In genomic region chr2:46362667-46363012, GRCh38 we compare ENCODE assay signal across 28 cellular contexts.
DNase-seq lines count a peak whose midpoint lies in the region; ATAC-seq and TF ChIP-seq lines count a peak whose summit lies in the region.
"Had no signal": no experiment of that assay in that cellular context is flagged by ENCODE, and none has a peak within 500 bp of the region (broad histone marks: within the 10 kb centered on the region; RNA-seq: fewer than 3 reads in every experiment).

No MANE protein-coding gene starts in this region.

- no peak for DNase-seq in natural killer cell treated with Interleukin-12 subunit alpha and Interleukin-12 subunit beta and Interleukin-15 and Interleukin-18, amount 100 ng/mL, for 72 hours (ENCODE audit: low spot score)
- no peak for DNase-seq in natural killer cell
- no peak for DNase-seq in PC-9
- DNase-seq in left lung, result no peak
- DNase-seq in tibial artery, result no peak
- DNase-seq in NCI-H2227 treated with DMSO at 0.1 percent for 48 hours (lab: John Stamatoyannopoulos, UW), result no peak
- DNase-seq in heart right ventricle, result no peak
- DNase-seq: brain microvascular endothelial cell; CD4-positive, alpha-beta T cell; effector CD4-positive, alpha-beta T cell; foreskin fibroblast; GDM1; heart left ventricle; Karpas-422; left cardiac atrium; midbrain; MV-4-11; naive thymus-derived CD8-positive, alpha-beta T cell; NCI-H1694; NCI-H2171 treated with DMSO at 0.1 percent for 48 hours; NCI-H69; pancreas; spleen; stimulated activated CD4-positive, alpha-beta T cell treated with anti-CD3 and anti-CD28 coated beads, Interleukin-4, amount 100 ng/mL, for 24 hours; stimulated activated naive CD4-positive, alpha-beta T cell; transverse colon had no signal

- 96% methylated on average over 4 of the region's 4 CpGs for WGBS in heart right ventricle, 2 donors

- H3K36me3 ChIP-seq in PC-9 (ENCODE audit: low read depth), result peaks cover 53% of the 10 kb centered on the region
- peaks cover 0 to 49% of the 10 kb centered on the region in 2 donors for H3K36me3 ChIP-seq in left lung
- H3K36me3 ChIP-seq in tibial artery, result peaks cover 37 to 58% (median 56%) of the 10 kb centered on the region in 3 donors
- H3K36me3 ChIP-seq in heart right ventricle, result peaks cover 5 to 98% (median 63%) of the 10 kb centered on the region in 9 donors

- H3K4me2 ChIP-seq in PC-9, result no peak overlapping the region

- H3F3A ChIP-seq in PC-9 (ENCODE audit: insufficient read depth, low read depth), result peaks cover 17% of the 10 kb centered on the region; the same call in 1 of the 2 replicates

- no peaks in the 10 kb centered on the region for H3K27me3 ChIP-seq in PC-9 (ENCODE audit: insufficient read depth, low read depth)
- H3K27me3 ChIP-seq in left lung, result no peaks in the 10 kb centered on the region
- no peaks in the 10 kb centered on the region for H3K27me3 ChIP-seq in tibial artery
- H3K27me3 ChIP-seq in heart right ventricle, result no peaks in the 10 kb centered on the region
- H3K27me3 ChIP-seq: brain microvascular endothelial cell, heart left ventricle, pancreas, SJSA1, spleen, transverse colon had no signal

- H3K9me3 Mint-ChIP-seq in natural killer cell treated with Interleukin-12 subunit alpha and Interleukin-12 subunit beta and Interleukin-15 and Interleukin-18, amount 100 ng/mL, for 72 hours, result no peaks in the 10 kb centered on the region
- no peaks in the 10 kb centered on the region for H3K9me3 Mint-ChIP-seq in natural killer cell
- H3K9me3 Mint-ChIP-seq: CD4-positive, alpha-beta T cell; naive thymus-derived CD8-positive, alpha-beta T cell had no signal

- POLR2A ChIA-PET in PC-9 (lab: Charles Lee; ENCODE audit: unreplicated experiment), result interaction anchor here (0.6 kb wide), 1 partner anchor 300 kb away, joined by 3 read pairs; no protein-coding TSS in a partner anchor

- H3K9me2 ChIP-seq in PC-9 (ENCODE audit: insufficient read depth), result no peaks in the 10 kb centered on the region

- H3K36me3 Mint-ChIP-seq in natural killer cell treated with Interleukin-12 subunit alpha and Interleukin-12 subunit beta and Interleukin-15 and Interleukin-18, amount 100 ng/mL, for 72 hours, result no peaks in the 10 kb centered on the region
- H3K36me3 Mint-ChIP-seq in natural killer cell, result no peaks in the 10 kb centered on the region
- H3K36me3 Mint-ChIP-seq: naive thymus-derived CD8-positive, alpha-beta T cell had no signal

- H3K4me1 Mint-ChIP-seq in natural killer cell treated with Interleukin-12 subunit alpha and Interleukin-12 subunit beta and Interleukin-15 and Interleukin-18, amount 100 ng/mL, for 72 hours (ENCODE audit: low read depth in 2 of 2), result peaks cover 20 to 38% of the 10 kb centered on the region in 2 donors
- H3K4me1 Mint-ChIP-seq in natural killer cell, result peaks cover 16 to 20% of the 10 kb centered on the region in 2 donors

- peak overlapping the region in 1 of 2 donors; percentile 62 for H3K27ac Mint-ChIP-seq in natural killer cell treated with Interleukin-12 subunit alpha and Interleukin-12 subunit beta and Interleukin-15 and Interleukin-18, amount 100 ng/mL, for 72 hours
- no peak overlapping the region for H3K27ac Mint-ChIP-seq in natural killer cell
- H3K27ac Mint-ChIP-seq: CD4-positive, alpha-beta T cell had no signal

- CTCF ChIA-PET in PC-9 (lab: Charles Lee), result interaction anchor here (0.6 to 1.0 kb wide), 3 partner anchors 297 to 352 kb away, joined by 3 to 4 read pairs (median 3); no protein-coding TSS in a partner anchor

- no TSS peak for BruUV-seq in PC-9 (replicated peaks; lab: Mats Ljungman, UMichigan)

- H3K4me1 ChIP-seq in PC-9 (replicated peaks; ENCODE audit: insufficient read depth), result 0 out of 2 replicates have a peak, but pooled peaks cover 12% of the 10 kb centered on the region
- peaks cover 18 to 56% of the 10 kb centered on the region in 2 donors for H3K4me1 ChIP-seq in left lung
- peaks cover 0 to 23% (median 4%) of the 10 kb centered on the region in 4 donors for H3K4me1 ChIP-seq in tibial artery
- peaks cover 0 to 94% (median 41%) of the 10 kb centered on the region in 9 donors for H3K4me1 ChIP-seq in heart right ventricle

- H3K27ac ChIP-seq in PC-9, result 0 out of 2 replicates have a peak overlapping the region, but pooled peaks have one; percentile 10
- H3K27ac ChIP-seq in left lung, result peak overlapping the region; percentile 52 to 58
- H3K27ac ChIP-seq in tibial artery, result peak overlapping the region; percentile 29 to 43
- H3K27ac ChIP-seq in heart right ventricle, result peak overlapping the region in 5 of 10 donors; percentile 8 to 72 (median 26)
- H3K27ac ChIP-seq: SJSA1, transverse colon had no signal

- no peaks in the 10 kb centered on the region for H3K9me3 ChIP-seq in PC-9 (ENCODE audit: insufficient read depth, low read depth)
- H3K9me3 ChIP-seq in left lung, result no peaks in the 10 kb centered on the region
- H3K9me3 ChIP-seq in tibial artery, result no peaks in the 10 kb centered on the region
- H3K9me3 ChIP-seq in heart right ventricle, result no peaks in the 10 kb centered on the region
- H3K9me3 ChIP-seq: heart left ventricle, pancreas, SJSA1, spleen, transverse colon had no signal

- peaks cover 0 to 7% of the 10 kb centered on the region in 2 donors for H3K27me3 Mint-ChIP-seq in natural killer cell treated with Interleukin-12 subunit alpha and Interleukin-12 subunit beta and Interleukin-15 and Interleukin-18, amount 100 ng/mL, for 72 hours
- H3K27me3 Mint-ChIP-seq in natural killer cell (ENCODE audit: low read depth in 2 of 2), result peaks cover 8 to 21% of the 10 kb centered on the region in 2 donors
- H3K27me3 Mint-ChIP-seq: CD4-positive, alpha-beta T cell had no signal

- H4K20me1 ChIP-seq in PC-9 (ENCODE audit: insufficient read depth), result no peaks in the 10 kb centered on the region; the same call in 1 of the 2 replicates

- peak; percentile 55 to 58 for ATAC-seq in natural killer cell treated with Interleukin-12 subunit alpha and Interleukin-12 subunit beta and Interleukin-15 and Interleukin-18, amount 100 ng/mL, for 72 hours
- no peak for ATAC-seq in natural killer cell
- ATAC-seq in left lung, result no peak
- no peak for ATAC-seq in heart right ventricle
- ATAC-seq in GM18511 (IDR thresholded peaks at IDR 0.05; ENCODE audit: unreplicated experiment), result no peak
- ATAC-seq: heart left ventricle; left cardiac atrium; naive thymus-derived CD8-positive, alpha-beta T cell; pancreas had no signal

- intact Hi-C loops in natural killer cell (cut with micrococcal nuclease), result no loop called here
- intact Hi-C loops in PC-9 (cut with micrococcal nuclease; ENCODE audit: unreplicated experiment), result loop anchor here (10.0 kb wide), 1 partner anchor 292 kb away; no protein-coding TSS in a partner anchor
- intact Hi-C loops in left lung (cut with DNase I), result loop anchor here (10.0 kb wide), 2 partner anchors 298 to 348 kb away; no protein-coding TSS in a partner anchor
- intact Hi-C loops in tibial artery (cut with DNase I; ENCODE audit: low total_unique reads), result loop anchor here (5.0 to 10.0 kb wide), 2 partner anchors 130 to 512 kb away; no protein-coding TSS in a partner anchor
- intact Hi-C loops in heart right ventricle (cut with DNase I), result loop anchor here in 7 of 10 donors (2.0 to 10.0 kb wide), 8 partner anchors 18 to 358 kb away; partner anchors contain the start of gene EPAS1 (in 1 of the 7)

- H3K79me2 ChIP-seq in PC-9 (ENCODE audit: low read depth), result no peaks in the 10 kb centered on the region

- TF ChIP-seq CTCF in natural killer cell (IDR thresholded peaks at IDR 0.05) (no peak), PC-9 (conservative IDR thresholded peaks at IDR 0.05) (no peak), left lung (IDR thresholded peaks at IDR 0.05) (no peak), tibial artery (IDR thresholded peaks at IDR 0.05) (no peak), heart right ventricle (IDR thresholded peaks at IDR 0.05) (no peak)

- no peak overlapping the region for H2AFZ ChIP-seq in PC-9

- H3K4me3 Mint-ChIP-seq in natural killer cell treated with Interleukin-12 subunit alpha and Interleukin-12 subunit beta and Interleukin-15 and Interleukin-18, amount 100 ng/mL, for 72 hours, result peak overlapping the region; percentile 53
- H3K4me3 Mint-ChIP-seq in natural killer cell, result no peak overlapping the region
- H3K4me3 Mint-ChIP-seq: CD4-positive, alpha-beta T cell had no signal

- no peak overlapping the region for H3K4me3 ChIP-seq in PC-9
- H3K4me3 ChIP-seq in left lung, result no peak overlapping the region
- H3K4me3 ChIP-seq in tibial artery, result no peak overlapping the region
- no peak overlapping the region for H3K4me3 ChIP-seq in heart right ventricle
- H3K4me3 ChIP-seq: heart left ventricle, pancreas, SJSA1, spleen, transverse colon had no signal

Comparison
In these comparisons a context has a peak if more than half of its experiments do, and no peak if none do; other contexts are left out.
1. ATAC-seq: peak in natural killer cell treated with Interleukin-12 subunit alpha and Interleukin-12 subunit beta and Interleukin-15 and Interleukin-18, amount 100 ng/mL, for 72 hours (2 of 2); none in natural killer cell (0 of 3), left lung (single experiment), heart right ventricle (0 of 8) and GM18511 (single experiment).